Comparison of ENCODE assay signal across 15 cellular contexts in the genomic region with DNA sequence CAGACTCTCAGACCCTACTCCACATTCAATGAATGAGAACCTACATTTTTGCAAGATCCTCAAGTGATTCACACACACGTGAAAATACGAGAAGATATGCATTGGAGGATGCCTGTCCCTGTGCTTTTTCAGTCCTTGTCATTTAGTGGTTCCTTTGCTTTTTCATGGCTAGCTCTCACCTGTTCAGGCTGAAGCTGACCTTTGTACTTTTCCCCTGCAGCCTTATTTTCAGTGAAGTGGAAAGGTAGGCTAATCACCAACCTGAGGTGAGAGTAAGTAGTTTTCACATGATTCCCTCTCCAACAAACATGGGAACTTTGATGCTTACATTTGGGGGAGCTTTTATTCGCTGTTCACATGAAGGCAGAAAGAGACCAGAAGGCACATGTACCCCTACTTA.
"Had no signal": no experiment of that assay in that cellular context is flagged by ENCODE, and none has a peak within 500 bp of the region (broad histone marks: within the 10 kb centered on the region; RNA-seq: fewer than 3 reads in every experiment).

No MANE protein-coding gene starts in this region.

- H3K27ac Mint-ChIP-seq: activated naive CD8-positive, alpha-beta T cell treated with anti-CD3 and anti-CD28 coated beads, Interleukin-2, amount 10 ng/mL, durations not matched to agents 7 days and 5 days; T-helper 17 cell; type B pancreatic cell had no signal

- H3K4me3 Mint-ChIP-seq: activated naive CD8-positive, alpha-beta T cell treated with anti-CD3 and anti-CD28 coated beads, Interleukin-2, amount 10 ng/mL, durations not matched to agents 7 days and 5 days; T-helper 17 cell had no signal

- ATAC-seq: SK-N-SH treated with all-trans-retinoic acid at 6 μM for 48 hours, T-helper 17 cell had no signal

- H3K4me3 ChIP-seq: skin epidermis had no signal

- H3K27me3 Mint-ChIP-seq: activated naive CD8-positive, alpha-beta T cell treated with anti-CD3 and anti-CD28 coated beads, Interleukin-2, amount 10 ng/mL, durations not matched to agents 7 days and 5 days; T-helper 17 cell; type B pancreatic cell had no signal

- DNase-seq: activated CD4-positive, alpha-beta T cell treated with anti-CD3 and anti-CD28 coated beads, Interleukin-2, amount 50 U/mL, for 1 hour; activated CD4-positive, CD25-positive, alpha-beta regulatory T cell; activated effector memory CD4-positive, alpha-beta T cell treated with anti-CD3 and anti-CD28 coated beads, Interleukin-2, amount 50 U/mL, for 16 hours; activated naive CD8-positive, alpha-beta T cell treated with anti-CD3 and anti-CD28 coated beads, Interleukin-2, amount 10 ng/mL, durations not matched to agents 7 days and 5 days; activated T-cell treated with anti-CD3 and anti-CD28 coated beads, Interleukin-2, amount 50 U/mL, for 1 hour; anterior cingulate cortex; cerebellar nuclear complex; dermis blood vessel endothelial cell; hypothalamus; mammary epithelial cell; retina; T-helper 17 cell had no signal

- H3K9me3 Mint-ChIP-seq: activated naive CD8-positive, alpha-beta T cell treated with anti-CD3 and anti-CD28 coated beads, Interleukin-2, amount 10 ng/mL, durations not matched to agents 7 days and 5 days; type B pancreatic cell had no signal

- H3K27ac ChIP-seq: skin epidermis had no signal
